11 cellular contexts compared by ENCODE assay signal in the genomic region with DNA sequence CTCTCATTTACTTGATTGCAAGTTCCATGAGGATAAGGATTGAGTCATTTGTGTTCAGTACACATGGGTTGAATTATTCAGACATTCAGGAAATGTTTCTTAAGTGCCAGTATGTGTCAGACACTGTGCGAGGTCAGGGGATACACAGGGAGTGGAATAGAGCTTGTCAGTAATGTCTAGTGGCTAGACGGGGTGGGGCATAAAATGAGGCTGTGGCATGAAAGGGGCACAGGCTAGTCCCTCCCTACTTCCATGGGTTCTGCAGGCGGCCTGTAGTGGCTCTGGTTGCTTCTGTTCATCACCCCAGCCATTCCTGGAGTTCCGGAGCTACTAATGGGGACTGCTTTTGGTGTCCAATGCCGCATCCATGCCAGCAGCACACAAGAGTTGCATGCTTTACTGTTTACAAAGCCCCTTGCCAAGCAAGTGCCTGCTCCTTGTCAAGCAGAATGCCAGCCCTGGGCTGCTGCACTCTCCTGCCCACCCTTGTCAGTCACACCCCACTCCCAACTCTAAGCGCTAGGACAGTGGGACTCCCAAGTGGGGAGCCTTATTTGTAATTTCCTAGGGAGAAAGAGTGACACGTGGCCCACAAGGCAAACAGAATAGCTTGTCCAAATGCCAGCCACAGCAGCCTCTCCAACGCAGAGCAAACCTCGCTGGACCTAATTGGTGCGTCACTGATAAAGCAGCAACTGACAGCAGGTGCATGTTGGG.
DNase-seq lines count a peak whose midpoint lies in the region; ATAC-seq, FAIRE-seq and TF ChIP-seq lines count a peak whose summit lies in the region.
"Had no signal": no experiment of that assay in that cellular context is flagged by ENCODE, and none has a peak within 500 bp of the region (broad histone marks: within the 10 kb centered on the region; RNA-seq: fewer than 3 reads in every experiment).

No MANE protein-coding gene starts in this region.

- H3K4me1 ChIP-seq in GM23248 (ENCODE audit: insufficient read depth) = peaks cover 18% of the 10 kb centered on the region
- H3K4me1 ChIP-seq in pancreas = no peaks in the 10 kb centered on the region

- no peak overlapping the region for H3K4me3 ChIP-seq in GM23248
- no peak overlapping the region for H3K4me3 ChIP-seq in pancreas

- no peaks in the 10 kb centered on the region for H3K9me2 ChIP-seq in GM23248 (ENCODE audit: insufficient read depth)

- H2AFZ ChIP-seq in GM23248 = no peak overlapping the region

- H3K27ac ChIP-seq in GM23248 = no peak overlapping the region; the same call in 1 of the 2 replicates
- no peak overlapping the region for H3K27ac ChIP-seq in pancreas

- H3K79me2 ChIP-seq in GM23248 (ENCODE audit: insufficient read depth) = no peaks in the 10 kb centered on the region

- TF ChIP-seq CTCF in pancreas (IDR thresholded peaks at IDR 0.05) = no peak

- peak overlapping the region; percentile 20 for H3K4me2 ChIP-seq in GM23248 (ENCODE audit: unreplicated experiment)

- H3K9me3 ChIP-seq in GM23248 (ENCODE audit: low read depth) (no peaks in the 10 kb centered on the region), pancreas (no peaks in the 10 kb centered on the region)

- H3K9ac ChIP-seq in GM23248 = no peak overlapping the region

- in situ Hi-C loops in GM23248 (cut with MboI) = no loop called here

- no peak for FAIRE-seq in pancreas (lab: Jason Lieb, UNC)

- H4K20me1 ChIP-seq in GM23248 (ENCODE audit: insufficient read depth) = no peaks in the 10 kb centered on the region

- peak in 3 of 4 donors; percentile 51 to 67 (median 52) for ATAC-seq in pancreas

- H3K27me3 ChIP-seq in GM23248 (replicated peaks; ENCODE audit: insufficient read depth) (peaks cover 7% of the 10 kb centered on the region), pancreas (no peaks in the 10 kb centered on the region)

- H3F3A ChIP-seq in GM23248 (ENCODE audit: insufficient read depth) = peaks cover 11% of the 10 kb centered on the region

- intact Hi-C loops in pancreas (cut with DNase I) = no loop called here

- no peaks in the 10 kb centered on the region for H3K36me3 ChIP-seq in GM23248 (ENCODE audit: low read depth)
- no peaks in the 10 kb centered on the region for H3K36me3 ChIP-seq in pancreas

- 27% methylated on average over 10 of the region's 10 CpGs for WGBS in GM23248 (ENCODE audit: low coverage in 1 of 2, low lambda C conversion rate in 2 of 2, missing lambda C conversion rate in 2 of 2), 2 experiments
- 66 to 68% methylated on average over 10 of the region's 10 CpGs for WGBS in pancreas, 2 donors

- peak; percentile 95 for DNase-seq in GM23248
- DNase-seq in NCI-H69 (lab: John Stamatoyannopoulos, UW) = peak; percentile 72
- peak; percentile 88 for DNase-seq in fibroblast of gingiva (ENCODE audit: low read depth)
- DNase-seq in pancreas = no peak
- DNase-seq in NCI-H1930 (lab: John Stamatoyannopoulos, UW) = no peak
- DNase-seq in NCI-H446 treated with DMSO at 0.1 percent for 48 hours (lab: John Stamatoyannopoulos, UW) = no peak
- DNase-seq in cerebellar nuclear complex (lab: John Stamatoyannopoulos, UW) = no peak
- DNase-seq: activated gamma-delta T cell, KG1, nucleus accumbens, T-helper 1 cell had no signal

Comparison
In these comparisons a context has a peak if more than half of its experiments do, and no peak if none do; other contexts are left out.
1. DNase-seq: peak in GM23248 (single experiment), NCI-H69 (single experiment) and fibroblast of gingiva (single experiment); none in pancreas (0 of 6), NCI-H1930 (0 of 2), NCI-H446 treated with DMSO at 0.1 percent for 48 hours (single experiment) and cerebellar nuclear complex (0 of 2).